Comparison of ENCODE assay signal across 25 cellular contexts in genomic region chr1:115827452-115827851, GRCh38. TPM values are rescaled to one million over a fixed set of nuclear protein-coding genes. Genes with fewer than 3 reads are reported as not detected.
DNase-seq lines count a peak whose midpoint lies in the region; ATAC-seq, FAIRE-seq and TF ChIP-seq lines count a peak whose summit lies in the region.
"Had no signal": no experiment of that assay in that cellular context is flagged by ENCODE, and none has a peak within 500 bp of the region (broad histone marks: within the 10 kb centered on the region; RNA-seq: fewer than 3 reads in every experiment).

No MANE protein-coding gene starts in this region.

- no peaks in the 10 kb centered on the region for H3K36me3 ChIP-seq in cardiac muscle cell
- no peaks in the 10 kb centered on the region for H3K36me3 ChIP-seq in K562 (ENCODE audit: control insufficient read depth, insufficient read depth, low read length)
- no peaks in the 10 kb centered on the region for H3K36me3 ChIP-seq in mesendoderm (ENCODE audit: control insufficient read depth, insufficient read depth, low read length)
- H3K36me3 ChIP-seq: breast epithelium had no signal

- H3K4me3 Mint-ChIP-seq in activated naive CD4-positive, alpha-beta T cell treated with anti-CD3 and anti-CD28 coated beads, Interleukin-2, amount 10 ng/mL, durations not matched to agents 7 days and 5 days: no peak overlapping the region
- H3K4me3 Mint-ChIP-seq: activated CD4-positive, alpha-beta T cell treated with anti-CD3 and anti-CD28 coated beads, Interleukin-2, amount 10 ng/mL, durations not matched to agents 7 days and 5 days had no signal

- H2AFZ ChIP-seq in K562 (ENCODE audit: low read depth, low read length): no peak overlapping the region

- no peak overlapping the region for H2BK120ac ChIP-seq in mesendoderm (ENCODE audit: low read depth, low read length)

- H3K9ac ChIP-seq in K562 (ENCODE audit: insufficient read depth in 1 of 2, low read depth in 2 of 2, low read length in 2 of 2) (no peak overlapping the region), mesendoderm (ENCODE audit: low read length) (peak overlapping the region; percentile 87)

- CTCF ChIA-PET in K562 (lab: Yijun Ruan, JAX; ENCODE audit: low intra/inter-chr PET ratio): no interaction called here
- CTCF ChIA-PET in activated naive CD4-positive, alpha-beta T cell treated with anti-CD3 and anti-CD28 coated beads, Interleukin-2, amount 10 ng/mL, durations not matched to agents 7 days and 5 days (lab: Charles Lee): no interaction called here

- H3K4me1 Mint-ChIP-seq in activated naive CD4-positive, alpha-beta T cell treated with anti-CD3 and anti-CD28 coated beads, Interleukin-2, amount 10 ng/mL, durations not matched to agents 7 days and 5 days: peaks cover 6% of the 10 kb centered on the region

- no peaks in the 10 kb centered on the region for H3K9me3 Mint-ChIP-seq in activated naive CD4-positive, alpha-beta T cell treated with anti-CD3 and anti-CD28 coated beads, Interleukin-2, amount 10 ng/mL, durations not matched to agents 7 days and 5 days
- H3K9me3 Mint-ChIP-seq: activated CD4-positive, alpha-beta T cell treated with anti-CD3 and anti-CD28 coated beads, Interleukin-2, amount 10 ng/mL, durations not matched to agents 7 days and 5 days; activated T-cell treated with anti-CD3 and anti-CD28 coated beads, Interleukin-2, amount 50 U/mL, for 72 hours had no signal

- POLR2A ChIA-PET in K562 (lab: Yijun Ruan, JAX): no interaction called here

- BruUV-seq in K562 (replicated peaks; lab: Mats Ljungman, UMichigan): no TSS peak

- no peak overlapping the region for H4K5ac ChIP-seq in mesendoderm (ENCODE audit: low read length)

- no peaks in the 10 kb centered on the region for H3K4me1 ChIP-seq in cardiac muscle cell (ENCODE audit: low read depth)
- H3K4me1 ChIP-seq in K562 (replicated peaks in 1 of 2; ENCODE audit: control insufficient read depth in 2 of 2, insufficient read depth in 2 of 2, low read length in 2 of 2): peaks cover 0 to 10% of the 10 kb centered on the region in 2 experiments; a peak in 3 of 5 replicates
- H3K4me1 ChIP-seq in mesendoderm (ENCODE audit: control insufficient read depth, low read depth, low read length): peaks cover 20% of the 10 kb centered on the region
- H3K4me1 ChIP-seq: breast epithelium had no signal

- H3K27me3 Mint-ChIP-seq in activated naive CD4-positive, alpha-beta T cell treated with anti-CD3 and anti-CD28 coated beads, Interleukin-2, amount 10 ng/mL, durations not matched to agents 7 days and 5 days: peaks cover 59% of the 10 kb centered on the region

- H3K79me2 ChIP-seq in K562 (ENCODE audit: control insufficient read depth, insufficient read depth, low read length): no peaks in the 10 kb centered on the region
- no peaks in the 10 kb centered on the region for H3K79me2 ChIP-seq in mesendoderm (ENCODE audit: control insufficient read depth, insufficient read depth, low read length)

- 12% methylated on average over 5 of the region's 5 CpGs for WGBS in K562 (ENCODE audit: insufficient coverage, low coverage, missing lambda C conversion rate)
- no CpG with 5 or more reads among the region's 5 CpGs for WGBS in mesendoderm (ENCODE audit: extremely low coverage, insufficient coverage, low lambda C conversion rate)

- ATAC-seq in Right ventricle myocardium superior (ENCODE audit: poor library complexity) (no peak), K562 (no peak), GM18520 (IDR thresholded peaks at IDR 0.05; ENCODE audit: unreplicated experiment) (no peak)
- ATAC-seq: activated CD8-positive, alpha-beta memory T cell treated with anti-CD3 and anti-CD28 coated beads, Interleukin-2, amount 10 ng/mL, durations not matched to agents 7 days and 5 days had no signal

- TF ChIP-seq RAD21 in K562 (CRISPR knock-in tag; conservative IDR thresholded peaks at IDR 0.05 in 1 of 2, IDR thresholded peaks at IDR 0.05 in 1 of 2): no peak

- no peaks in the 10 kb centered on the region for H3K9me1 ChIP-seq in K562 (ENCODE audit: control insufficient read depth, insufficient read depth, low read length)

- DNase-seq in cardiac muscle cell (ENCODE audit: low read depth in 1 of 2, low spot score in 1 of 2) (no peak), Right ventricle myocardium superior (no peak), K562 (ENCODE audit: extremely low read depth in 1 of 4, low spot score in 3 of 4) (no peak), mesendoderm (no peak), NAMALWA (ENCODE audit: low spot score) (no peak)
- no peak for DNase-seq in activated naive CD4-positive, alpha-beta T cell treated with anti-CD3 and anti-CD28 coated beads, Interleukin-2, amount 10 ng/mL, durations not matched to agents 7 days and 5 days
- no peak for DNase-seq in activated CD4-positive, CD25-positive, alpha-beta regulatory T cell (lab: John Stamatoyannopoulos, UW)
- DNase-seq: activated CD4-positive, alpha-beta T cell treated with anti-CD3 and anti-CD28 coated beads, Interleukin-2, amount 10 ng/mL, durations not matched to agents 7 days and 5 days; activated CD8-positive, alpha-beta memory T cell treated with anti-CD3 and anti-CD28 coated beads, Interleukin-2, amount 10 ng/mL, durations not matched to agents 7 days and 5 days; activated naive CD4-positive, alpha-beta T cell treated with Interleukin-2 at 50 U/mL for 16 hours; activated T-cell treated with anti-CD3 and anti-CD28 coated beads, Interleukin-2, amount 50 U/mL, for 72 hours; effector CD4-positive, alpha-beta T cell; erythroblast; GDM1; mammary epithelial cell; MV-4-11; NK-92 treated with Interleukin-12 subunit alpha and Interleukin-12 subunit beta, amount 100 ng/mL, for 24 hours; SW 1271; T-helper 9 cell had no signal

- peak overlapping the region; percentile 54 for H2AK5ac ChIP-seq in mesendoderm (ENCODE audit: low read length)

- H2BK15ac ChIP-seq in mesendoderm (replicated peaks; ENCODE audit: low read depth): peak overlapping the region; percentile 25

- no peak for FAIRE-seq in K562 (lab: Jason Lieb, UNC)
- FAIRE-seq: colon, HTR-8/SVneo, RCC 7860 had no signal

- intact Hi-C loops in Right ventricle myocardium superior (cut with DNase I) (no loop called here), K562 (cut with micrococcal nuclease) (no loop called here)

- no peak overlapping the region for H4K8ac ChIP-seq in mesendoderm (ENCODE audit: low read depth, low read length)

- no peak for TF ChIP-seq EP300 in K562 (IDR thresholded peaks at IDR 0.05; ENCODE audit: low read length)

- H3K27ac ChIP-seq in cardiac muscle cell: no peak overlapping the region
- H3K27ac ChIP-seq in K562 (ENCODE audit: extremely low read depth, low read depth, low read length): no peak overlapping the region
- no peak overlapping the region for H3K27ac ChIP-seq in mesendoderm (ENCODE audit: low read depth, low read length)
- H3K27ac ChIP-seq: breast epithelium had no signal

- H3K4me3 ChIP-seq in cardiac muscle cell: peak overlapping the region; percentile 21
- H3K4me3 ChIP-seq in K562: no peak overlapping the region
- H3K4me3 ChIP-seq in mesendoderm (ENCODE audit: low read length): no peak overlapping the region

- H3K4ac ChIP-seq in mesendoderm (ENCODE audit: low read depth, low read length): no peak overlapping the region

- H4K20me1 ChIP-seq in K562 (replicated peaks; ENCODE audit: control insufficient read depth, insufficient read depth, low read length): no peaks in the 10 kb centered on the region

- no peak for TF ChIP-seq CTCF in cardiac muscle cell (IDR thresholded peaks at IDR 0.05; ENCODE audit: low read depth, low read length)
- TF ChIP-seq CTCF in K562 (IDR thresholded peaks at IDR 0.05 in 2 of 3, conservative IDR thresholded peaks at IDR 0.05 in 1 of 3; ENCODE audit: insufficient read depth in 2 of 3, low read depth in 1 of 3, low read length in 3 of 3): no peak

- H3K27ac Mint-ChIP-seq in activated naive CD4-positive, alpha-beta T cell treated with anti-CD3 and anti-CD28 coated beads, Interleukin-2, amount 10 ng/mL, durations not matched to agents 7 days and 5 days: no peak overlapping the region
- H3K27ac Mint-ChIP-seq: activated CD4-positive, alpha-beta T cell treated with anti-CD3 and anti-CD28 coated beads, Interleukin-2, amount 10 ng/mL, durations not matched to agents 7 days and 5 days; activated CD8-positive, alpha-beta memory T cell treated with anti-CD3 and anti-CD28 coated beads, Interleukin-2, amount 10 ng/mL, durations not matched to agents 7 days and 5 days; activated T-cell treated with anti-CD3 and anti-CD28 coated beads, Interleukin-2, amount 50 U/mL, for 72 hours had no signal

- no peak overlapping the region for H3K23ac ChIP-seq in mesendoderm (ENCODE audit: low read length)

- in situ Hi-C loops in K562 (cut with MboI): no loop called here

- H3K56ac ChIP-seq in mesendoderm (ENCODE audit: low read length): peak overlapping the region; percentile 92

- H2BK5ac ChIP-seq in mesendoderm (ENCODE audit: low read length): peak overlapping the region; percentile 17

- no peaks in the 10 kb centered on the region for H3K79me1 ChIP-seq in mesendoderm (ENCODE audit: low read length)

- H3K18ac ChIP-seq in mesendoderm (ENCODE audit: low read length): no peak overlapping the region

- H3K27me3 ChIP-seq in cardiac muscle cell: peaks cover 9% of the 10 kb centered on the region
- peaks cover 0 to 15% of the 10 kb centered on the region in 2 experiments; a peak in 4 of 5 replicates for H3K27me3 ChIP-seq in K562 (ENCODE audit: control insufficient read depth in 2 of 2, insufficient read depth in 2 of 2, low read length in 2 of 2)
- no peaks in the 10 kb centered on the region for H3K27me3 ChIP-seq in mesendoderm (ENCODE audit: insufficient read depth, low read length, poor library complexity)

- H3K4me2 ChIP-seq in K562 (ENCODE audit: insufficient read depth, low read length) (no peak overlapping the region), mesendoderm (ENCODE audit: low read length) (no peak overlapping the region)

- no peak for TF ChIP-seq POLR2A in K562 (conservative IDR thresholded peaks at IDR 0.05)

- no peaks in the 10 kb centered on the region for H3K36me3 Mint-ChIP-seq in activated naive CD4-positive, alpha-beta T cell treated with anti-CD3 and anti-CD28 coated beads, Interleukin-2, amount 10 ng/mL, durations not matched to agents 7 days and 5 days

- H3K9me3 ChIP-seq in cardiac muscle cell (ENCODE audit: low read depth) (no peaks in the 10 kb centered on the region), K562 (replicated peaks; ENCODE audit: control insufficient read depth, insufficient read depth, low read depth, low read length) (no peaks in the 10 kb centered on the region)
- H3K9me3 ChIP-seq: breast epithelium had no signal

RNA-seq across cellular contexts. Expression of gene NHLH2, which starts 13.5 kb away (rescaled TPM):
- 0.21 TPM in 1 of 2 replicates, not detected in the other for total RNA-seq in cardiac muscle cell
- 0.31 TPM in 1 of 2 replicates, not detected in the other for polyA plus RNA-seq in cardiac muscle cell
- total RNA-seq in Right ventricle myocardium superior: not detected
- total RNA-seq in K562 (2011; cell fraction: chromatin; rRNA removed; ENCODE audit: low replicate concordance): not detected in 2 replicates
- not detected in 2 replicates for total RNA-seq in K562 (2011; cell fraction: nucleolus; rRNA removed)
- total RNA-seq in K562 (2011; cell fraction: nucleoplasm; rRNA removed): not detected in 2 replicates
- not detected in 2 replicates for total RNA-seq in K562 (2014; rRNA removed)
- not detected in 2 replicates for total RNA-seq in K562 (2014; rRNA removed; fragmentation: Illumina TruSeq; extraction: Trizol)
- total RNA-seq in K562 (2015; rRNA removed; fragmentation: Illumina TruSeq; extraction: Trizol): not detected in 2 replicates
- total RNA-seq in K562 (2021): not detected in 2 replicates
- polyA plus RNA-seq in K562 (2011; rRNA removed): not detected in 2 replicates
- polyA plus RNA-seq in K562 (2011; cell fraction: cytosol; rRNA removed): not detected in 2 replicates
- polyA plus RNA-seq in K562 (2011; cell fraction: nucleus; rRNA removed): not detected in 2 replicates
- polyA plus RNA-seq in K562 (2012): not detected in 2 replicates
- polyA plus RNA-seq in K562 (2014; fragmentation: Illumina TruSeq; extraction: Trizol): not detected in 2 replicates
- not detected for polyA plus RNA-seq in K562 (2014; fragmentation: Nextera tagmentation; extraction: Ambion mirVana)
- not detected in 2 replicates for polyA plus RNA-seq in K562 (2014; rRNA removed)
- not detected in 2 replicates for polyA minus RNA-seq in K562 (2011; rRNA and poly(A)+ RNA removed)
- not detected in 2 replicates for polyA minus RNA-seq in K562 (2011; cell fraction: cytosol; rRNA and poly(A)+ RNA removed)
- not detected in 2 replicates for polyA minus RNA-seq in K562 (2011; cell fraction: nucleus; rRNA and poly(A)+ RNA removed)
- 1.9 TPM for polyA plus RNA-seq in mesendoderm (2013, experiment 1 of 2)
- polyA plus RNA-seq in mesendoderm (2013, experiment 2 of 2): 1.9 TPM
- total RNA-seq: A673; activated CD4-positive, alpha-beta T cell treated with anti-CD3 and anti-CD28 coated beads, Interleukin-2, amount 10 ng/mL, durations not matched to agents 7 days and 5 days; activated CD8-positive, alpha-beta memory T cell treated with anti-CD3 and anti-CD28 coated beads, Interleukin-2, amount 10 ng/mL, durations not matched to agents 7 days and 5 days; breast epithelium had no signal

RNA-seq across cellular contexts. Expression of gene CASQ2, which starts 58.9 kb away (rescaled TPM):
- total RNA-seq in cardiac muscle cell (0.51 and 2.0 TPM in 2 replicates), Right ventricle myocardium superior (804 TPM), K562 (2014; rRNA removed) (not detected in 2 replicates), K562 (2014; rRNA removed; fragmentation: Illumina TruSeq; extraction: Trizol) (not detected in 2 replicates), K562 (2015; rRNA removed; fragmentation: Illumina TruSeq; extraction: Trizol) (not detected in 2 replicates), K562 (2021) (not detected in 2 replicates)
- polyA plus RNA-seq in cardiac muscle cell (0.55 and 3.1 TPM in 2 replicates), K562 (2011; rRNA removed) (not detected in 2 replicates), K562 (2014; fragmentation: Illumina TruSeq; extraction: Trizol) (not detected in 2 replicates), K562 (2014; fragmentation: Nextera tagmentation; extraction: Ambion mirVana) (not detected), K562 (2014; rRNA removed) (not detected in 2 replicates)
- total RNA-seq in K562 (2011; cell fraction: chromatin; rRNA removed; ENCODE audit: low replicate concordance): not detected in 2 replicates
- not detected in 2 replicates for total RNA-seq in K562 (2011; cell fraction: nucleolus; rRNA removed)
- not detected in 2 replicates for total RNA-seq in K562 (2011; cell fraction: nucleoplasm; rRNA removed)
- polyA plus RNA-seq in K562 (2011; cell fraction: cytosol; rRNA removed): not detected in 2 replicates
- not detected in 2 replicates for polyA plus RNA-seq in K562 (2011; cell fraction: nucleus; rRNA removed)
- not detected in 2 replicates for polyA plus RNA-seq in K562 (2012)
- polyA minus RNA-seq in K562 (2011; rRNA and poly(A)+ RNA removed): not detected in 2 replicates
- not detected in 2 replicates for polyA minus RNA-seq in K562 (2011; cell fraction: cytosol; rRNA and poly(A)+ RNA removed)
- polyA minus RNA-seq in K562 (2011; cell fraction: nucleus; rRNA and poly(A)+ RNA removed): not detected in 2 replicates
- polyA plus RNA-seq in mesendoderm (2013, experiment 1 of 2): not detected
- polyA plus RNA-seq in mesendoderm (2013, experiment 2 of 2): 0.01 TPM
- total RNA-seq: activated CD4-positive, alpha-beta T cell treated with anti-CD3 and anti-CD28 coated beads, Interleukin-2, amount 10 ng/mL, durations not matched to agents 7 days and 5 days; activated CD8-positive, alpha-beta memory T cell treated with anti-CD3 and anti-CD28 coated beads, Interleukin-2, amount 10 ng/mL, durations not matched to agents 7 days and 5 days; activated T-cell treated with anti-CD3 and anti-CD28 coated beads, Interleukin-2, amount 50 U/mL, for 72 hours; mammary epithelial cell had no signal
- polyA plus RNA-seq: mammary epithelial cell had no signal

Comparison
In these comparisons a context has a peak if more than half of its experiments do, and no peak if none do; other contexts are left out.
1. RNA of gene CASQ2, which starts 58.9 kb away (total RNA-seq): 804 TPM in Right ventricle myocardium superior (single experiment); 0.51 to 2.0 TPM in cardiac muscle cell and not detected in K562; every median in the first group is over 100 times any median in the second.